Comparison of ENCODE assay signal across 34 cellular contexts in the genomic region with DNA sequence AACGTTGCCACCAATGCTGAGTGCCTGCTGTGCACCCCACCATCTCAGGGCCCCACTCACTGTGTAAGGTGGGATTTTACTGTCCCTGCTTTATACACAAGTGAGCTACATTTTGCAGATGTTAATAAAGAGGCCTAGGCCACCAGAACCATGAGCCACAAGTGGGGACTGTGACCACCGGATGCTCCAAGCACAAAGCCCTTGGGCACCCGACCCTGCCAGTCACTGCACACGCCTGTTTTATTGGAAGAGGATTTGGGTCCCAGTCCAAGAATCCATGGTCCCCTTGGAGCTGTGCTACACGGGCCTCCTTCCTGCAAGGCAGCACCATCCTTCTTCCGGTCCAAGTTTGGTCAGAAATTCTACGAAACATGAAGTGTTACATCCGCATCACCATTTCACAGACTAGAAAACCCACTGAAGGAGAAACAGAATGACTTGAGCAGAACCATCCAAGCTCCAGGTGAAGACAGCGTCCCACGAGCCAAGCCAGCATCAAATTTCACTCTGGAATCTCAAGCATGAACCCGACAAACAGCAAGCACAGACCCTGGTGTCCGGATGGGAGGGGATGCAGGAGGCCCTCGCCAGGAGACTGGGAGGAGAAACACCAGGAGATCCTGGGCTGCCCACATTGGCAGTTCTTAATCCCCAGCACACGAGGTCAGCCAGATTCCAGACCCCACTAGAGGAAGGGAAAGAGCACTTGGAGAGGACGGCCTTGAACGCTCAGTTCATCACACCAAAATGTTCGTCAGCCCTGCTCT.
DNase-seq lines count a peak whose midpoint lies in the region; ATAC-seq, FAIRE-seq and TF ChIP-seq lines count a peak whose summit lies in the region.
"Had no signal": no experiment of that assay in that cellular context is flagged by ENCODE, and none has a peak within 500 bp of the region (broad histone marks: within the 10 kb centered on the region; RNA-seq: fewer than 3 reads in every experiment).

No MANE protein-coding gene starts in this region.

- H3K9me3 Mint-ChIP-seq in natural killer cell: no peaks in the 10 kb centered on the region
- H3K9me3 Mint-ChIP-seq: activated CD4-positive, alpha-beta T cell treated with anti-CD3 and anti-CD28 coated beads, Interleukin-2, amount 10 ng/mL, durations not matched to agents 24 days and 14 days; natural killer cell treated with Interleukin-12 subunit alpha and Interleukin-12 subunit beta and Interleukin-15 and Interleukin-18, amount 100 ng/mL, for 72 hours had no signal

- no peak overlapping the region; the same call in 1 of the 2 replicates for H3K18ac ChIP-seq in H1 (ENCODE audit: extremely low read depth, low read length)

- H3K56ac ChIP-seq in H1 (replicated peaks; ENCODE audit: insufficient read length, low read depth, low read length): no peak overlapping the region

- ATAC-seq in natural killer cell: no peak
- ATAC-seq in GM19397 (IDR thresholded peaks at IDR 0.05; ENCODE audit: unreplicated experiment): no peak
- no peak for ATAC-seq in GM21723 (IDR thresholded peaks at IDR 0.05; ENCODE audit: unreplicated experiment)
- ATAC-seq: mucosa of descending colon had no signal

- H3K4me2 ChIP-seq in H1 (ENCODE audit: insufficient read depth in 1 of 2, low read depth in 2 of 2, low read length in 2 of 2): no peak overlapping the region
- H3K4me2 ChIP-seq: BLaER1 treated with 17β-estradiol and CSF1 and Interleukin-3, amounts not matched to agents 10 nM and 100 nM; GM23338 had no signal

- H2BK15ac ChIP-seq in H1 (ENCODE audit: low read length): no peak overlapping the region

- H3K27me3 ChIP-seq in H1 (replicated peaks in 1 of 4; ENCODE audit: control insufficient read depth in 3 of 4, extremely low read depth in 1 of 4, insufficient read depth in 3 of 4, low read length in 3 of 4) (no peaks in the 10 kb centered on the region), spleen (replicated peaks in 1 of 7) (peaks cover 0 to 19% (median 0%) of the 10 kb centered on the region in 7 donors)
- H3K27me3 ChIP-seq: BLaER1 treated with 17β-estradiol and CSF1 and Interleukin-3, amounts not matched to agents 10 nM and 100 nM; SJSA1 had no signal

- H3K23me2 ChIP-seq in H1 (ENCODE audit: low read depth, low read length): peaks cover 10% of the 10 kb centered on the region; the same call in 1 of the 2 replicates

- no peak overlapping the region for H3K27ac Mint-ChIP-seq in natural killer cell
- H3K27ac Mint-ChIP-seq: activated CD4-positive, alpha-beta T cell treated with anti-CD3 and anti-CD28 coated beads, Interleukin-2, amount 10 ng/mL, durations not matched to agents 24 days and 14 days; GM23338; natural killer cell treated with Interleukin-12 subunit alpha and Interleukin-12 subunit beta and Interleukin-15 and Interleukin-18, amount 100 ng/mL, for 72 hours had no signal

- H4K91ac ChIP-seq in H1 (replicated peaks; ENCODE audit: insufficient read length, low read length): peak overlapping the region; percentile 52

- POLR2A ChIA-PET in H1 (lab: Charles Lee; ENCODE audit: partially characterized antibody): interaction anchor here (1.2 kb wide), 1 partner anchor 28 kb away, joined by 3 read pairs; no protein-coding TSS in a partner anchor

- H3K4me3 Mint-ChIP-seq in natural killer cell: no peak overlapping the region
- H3K4me3 Mint-ChIP-seq: activated CD4-positive, alpha-beta T cell treated with anti-CD3 and anti-CD28 coated beads, Interleukin-2, amount 10 ng/mL, durations not matched to agents 24 days and 14 days; GM23338; natural killer cell treated with Interleukin-12 subunit alpha and Interleukin-12 subunit beta and Interleukin-15 and Interleukin-18, amount 100 ng/mL, for 72 hours had no signal

- peaks cover 0 to 15% of the 10 kb centered on the region in 2 donors for H3K27me3 Mint-ChIP-seq in natural killer cell (ENCODE audit: low read depth in 2 of 2)
- H3K27me3 Mint-ChIP-seq: activated CD4-positive, alpha-beta T cell treated with anti-CD3 and anti-CD28 coated beads, Interleukin-2, amount 10 ng/mL, durations not matched to agents 24 days and 14 days had no signal

- no peak overlapping the region for H2AFZ ChIP-seq in H1 (ENCODE audit: low read length)
- H2AFZ ChIP-seq: GM23338, parathyroid adenoma had no signal

- no peak overlapping the region for H3K4me3 ChIP-seq in H1 (ENCODE audit: extremely low read depth in 1 of 4, insufficient read depth in 2 of 4, low read depth in 3 of 4, low read length in 4 of 4)
- no peak overlapping the region for H3K4me3 ChIP-seq in spleen
- H3K4me3 ChIP-seq: BLaER1 treated with 17β-estradiol and CSF1 and Interleukin-3, amounts not matched to agents 10 nM and 100 nM; GM23338; lower lobe of right lung; mucosa of descending colon; SJSA1 had no signal

- H3K9ac ChIP-seq in H1 (replicated peaks in 1 of 4; ENCODE audit: extremely low read depth in 1 of 4, low read depth in 3 of 4, low read length in 3 of 4): no peak overlapping the region
- H3K9ac ChIP-seq: BLaER1 treated with 17β-estradiol and CSF1 and Interleukin-3, amounts not matched to agents 10 nM and 100 nM; parathyroid adenoma had no signal

- H4K20me1 ChIP-seq in H1 (replicated peaks in 1 of 2; ENCODE audit: control insufficient read depth in 1 of 2, insufficient read depth in 2 of 2, low read length in 2 of 2): no peaks in the 10 kb centered on the region
- H4K20me1 ChIP-seq: BLaER1 treated with 17β-estradiol and CSF1 and Interleukin-3, amounts not matched to agents 10 nM and 100 nM had no signal

- TF ChIP-seq CTCF in H1 (IDR thresholded peaks at IDR 0.05; ENCODE audit: control extremely low read depth in 1 of 3, insufficient read depth in 1 of 3, low read depth in 1 of 3, low read length in 3 of 3) (no peak), natural killer cell (IDR thresholded peaks at IDR 0.05) (no peak), spleen (IDR thresholded peaks at IDR 0.05 in 8 of 11, conservative IDR thresholded peaks at IDR 0.05 in 3 of 11) (no peak)

- H3K4me1 ChIP-seq in H1 (replicated peaks in 1 of 4; ENCODE audit: control insufficient read depth in 3 of 4, insufficient read depth in 4 of 4, low read length in 3 of 4) (peaks cover 0 to 10% (median 4%) of the 10 kb centered on the region in 4 experiments; a peak in 4 of 7 replicates), spleen (no peaks in the 10 kb centered on the region)
- H3K4me1 ChIP-seq: BLaER1 treated with 17β-estradiol and CSF1 and Interleukin-3, amounts not matched to agents 10 nM and 100 nM; lower lobe of right lung; parathyroid adenoma; SJSA1 had no signal

- no peak overlapping the region for H3K14ac ChIP-seq in H1 (ENCODE audit: insufficient read length)

- intact Hi-C loops in natural killer cell (cut with micrococcal nuclease): no loop called here
- intact Hi-C loops in spleen (cut with DNase I; ENCODE audit: low total_unique reads): no loop called here

- CTCF ChIA-PET in H1 (lab: Charles Lee; ENCODE audit: partially characterized antibody): no interaction called here

- TF ChIP-seq EP300 in H1 (IDR thresholded peaks at IDR 0.05; ENCODE audit: borderline replicate concordance in 1 of 2, low read depth in 2 of 2, low read length in 2 of 2): no peak

- no peak for TF ChIP-seq RAD21 in H1 (IDR thresholded peaks at IDR 0.05 in 1 of 2, conservative IDR thresholded peaks at IDR 0.05 in 1 of 2; ENCODE audit: low read depth in 2 of 2, low read length in 2 of 2)

- no peaks in the 10 kb centered on the region for H3K4me1 Mint-ChIP-seq in natural killer cell
- H3K4me1 Mint-ChIP-seq: activated CD4-positive, alpha-beta T cell treated with anti-CD3 and anti-CD28 coated beads, Interleukin-2, amount 10 ng/mL, durations not matched to agents 24 days and 14 days had no signal

- TF ChIP-seq POLR2A in H1 (IDR thresholded peaks at IDR 0.05; ENCODE audit: control extremely low read depth in 1 of 2, low read depth in 2 of 2, low read length in 2 of 2): no peak
- TF ChIP-seq POLR2A in spleen (IDR thresholded peaks at IDR 0.05): no peak

- 79% methylated on average over 15 of the region's 17 CpGs; no CpG with 5 or more reads in 1 of the 2 experiments for WGBS in H1 (ENCODE audit: extremely low coverage in 1 of 2, insufficient coverage in 1 of 2, insufficient read length in 1 of 2, insufficient replicate concordance in 2 of 2, low coverage in 1 of 2, low lambda C conversion rate in 2 of 2, missing lambda C conversion rate in 1 of 2), 2 experiments
- 72 to 90% (median 77%) methylated on average over 13 to 17 of the region's 17 CpGs for WGBS in spleen, 5 donors

- FAIRE-seq in HTR-8/SVneo (lab: Jason Lieb, UNC) (no peak), H1 (lab: Jason Lieb, UNC) (no peak)
- FAIRE-seq: astrocyte, GM12892, keratinocyte had no signal

- no peaks in the 10 kb centered on the region for H3K79me1 ChIP-seq in H1 (ENCODE audit: low read depth, low read length)

- no peak overlapping the region for H4K5ac ChIP-seq in H1 (ENCODE audit: insufficient read length, low read depth, low read length)

- H2BK12ac ChIP-seq in H1 (ENCODE audit: low read depth, low read length): peak overlapping the region; percentile 60; the same call in 1 of the 2 replicates

- DNase-seq in HTR-8/SVneo (ENCODE audit: insufficient read length, low spot score) (peak; percentile 19), H1 (ENCODE audit: low read depth in 1 of 2, low spot score in 2 of 2) (peak in 1 of 2 experiments; percentile 30), natural killer cell (peak; percentile 5), spleen (peak; percentile 48), NCI-H446 treated with DMSO at 0.1 percent for 48 hours (lab: John Stamatoyannopoulos, UW) (no peak), inferior parietal cortex (ENCODE audit: extremely low spot score) (no peak)
- DNase-seq: activated CD4-positive, alpha-beta T cell treated with anti-CD3 and anti-CD28 coated beads, Interleukin-2, amount 10 ng/mL, durations not matched to agents 24 days and 14 days; activated T-cell treated with anti-CD3 and anti-CD28 coated beads, Interleukin-2, amount 50 U/mL, for 1 hour; caudate nucleus; COR-L47; cortex of kidney; effector memory CD4-positive, alpha-beta T cell; KBM-7; NCI-H1092 treated with DMSO at 0.1 percent for 48 hours; NCI-H187; NCI-H82; stimulated activated CD4-positive, alpha-beta T cell treated with anti-CD3 and anti-CD28 coated beads, Interleukin-12 subunit alpha, Interleukin-12 subunit beta, amount 100 ng/mL, for 4 hours; stimulated activated CD4-positive, alpha-beta T cell treated with anti-CD3 and anti-CD28 coated beads, Interleukin-2, amount 100 ng/mL, for 48 hours; T1000; trophoblast cell had no signal

- peaks cover 1% of the 10 kb centered on the region for H3K36me3 Mint-ChIP-seq in natural killer cell

- H2BK5ac ChIP-seq in H1 (ENCODE audit: low read depth, low read length): no peak overlapping the region

- H2BK120ac ChIP-seq in H1 (replicated peaks; ENCODE audit: low read depth, low read length): no peak overlapping the region

- no peak overlapping the region for H2AK5ac ChIP-seq in H1 (ENCODE audit: low read depth, low read length)

- no peak overlapping the region for H3K27ac ChIP-seq in H1 (ENCODE audit: low read depth, low read length)
- H3K27ac ChIP-seq in spleen: no peak overlapping the region
- H3K27ac ChIP-seq: BLaER1 treated with 17β-estradiol and CSF1 and Interleukin-3, amounts not matched to agents 10 nM and 100 nM; lower lobe of right lung; parathyroid adenoma; RWPE1; SJSA1; VCaP had no signal

- H3K79me2 ChIP-seq in H1 (ENCODE audit: control insufficient read depth in 1 of 2, insufficient read depth in 2 of 2, low read length in 2 of 2): no peaks in the 10 kb centered on the region
- H3K79me2 ChIP-seq: parathyroid adenoma had no signal

- H2BK20ac ChIP-seq in H1 (ENCODE audit: low read length): 0 out of 2 replicates have a peak overlapping the region, but pooled peaks have one; percentile 72

- no peak overlapping the region for H4K8ac ChIP-seq in H1 (ENCODE audit: extremely low read depth, insufficient read depth, low read length)

- H3K9me3 ChIP-seq in H1 (ENCODE audit: insufficient read depth in 2 of 2, low read depth in 1 of 2, low read length in 1 of 2) (peaks cover 3 to 13% of the 10 kb centered on the region in 2 experiments; a peak in 2 of 4 replicates), spleen (peaks cover 0 to 4% (median 0%) of the 10 kb centered on the region in 8 donors)
- H3K9me3 ChIP-seq: lower lobe of right lung, mucosa of descending colon had no signal

- no peak overlapping the region for H3K4ac ChIP-seq in H1 (replicated peaks; ENCODE audit: insufficient read length, low read depth, low read length)

- H3K36me3 ChIP-seq in H1 (ENCODE audit: control insufficient read depth in 2 of 4, insufficient read depth in 4 of 4, low read length in 3 of 4) (no peaks in the 10 kb centered on the region), spleen (no peaks in the 10 kb centered on the region)
- H3K36me3 ChIP-seq: BLaER1 treated with 17β-estradiol and CSF1 and Interleukin-3, amounts not matched to agents 10 nM and 100 nM; lower lobe of right lung; SJSA1 had no signal

- H3K23ac ChIP-seq in H1 (ENCODE audit: insufficient read length): no peak overlapping the region

Comparison
In these comparisons a context has a peak if more than half of its experiments do, and no peak if none do; other contexts are left out.
1. DNase-seq: peak in HTR-8/SVneo (single experiment), natural killer cell (single experiment) and spleen (single experiment); none in NCI-H446 treated with DMSO at 0.1 percent for 48 hours (single experiment) and inferior parietal cortex (single experiment).